ENCODE assay signal across 9 cellular contexts in the genomic region with DNA sequence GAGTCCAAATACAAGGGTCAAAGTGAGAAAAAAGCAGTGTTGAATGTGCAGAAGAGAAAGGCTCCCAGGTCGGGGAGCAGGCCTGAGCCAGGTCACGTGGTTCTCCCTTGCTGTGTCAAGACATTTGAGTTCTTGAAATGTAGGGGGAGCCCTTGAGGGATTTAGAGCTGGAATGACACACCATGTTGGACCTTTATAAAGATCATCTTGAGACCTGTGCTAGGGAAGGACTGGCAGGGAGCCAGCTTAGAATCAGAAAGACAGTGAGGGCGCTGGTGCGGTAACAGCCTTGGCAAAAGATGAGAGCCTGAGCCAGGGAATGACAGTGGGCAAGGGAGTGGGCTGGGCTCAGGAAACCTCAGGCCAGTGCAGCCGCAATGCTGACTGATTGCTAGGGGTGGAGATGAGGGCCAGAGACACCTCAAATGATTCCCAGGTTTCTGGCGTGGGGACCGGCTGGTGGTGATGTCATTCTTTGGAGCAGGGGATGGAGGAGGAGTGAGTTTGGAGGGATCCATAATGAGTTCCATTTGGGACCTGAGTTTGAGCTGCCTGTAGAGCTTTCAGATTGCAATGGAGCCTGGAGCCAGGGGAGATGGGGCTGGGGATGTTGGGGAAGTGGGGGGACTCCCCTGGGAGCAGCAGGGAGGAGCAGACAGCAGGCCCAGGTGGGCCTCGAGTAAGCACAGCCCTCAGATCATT.
DNase-seq lines count a peak whose midpoint lies in the region; ATAC-seq, FAIRE-seq and TF ChIP-seq lines count a peak whose summit lies in the region.
"Had no signal": no experiment of that assay in that cellular context is flagged by ENCODE, and none has a peak within 500 bp of the region (broad histone marks: within the 10 kb centered on the region; RNA-seq: fewer than 3 reads in every experiment).

No MANE protein-coding gene starts in this region.

- no peak for TF ChIP-seq POLR2A in ovary (IDR thresholded peaks at IDR 0.05)

- H3K4me1 ChIP-seq in ovary (ENCODE audit: insufficient read depth): no peaks in the 10 kb centered on the region

- H3K9me3 ChIP-seq in ovary: no peaks in the 10 kb centered on the region

- H3K36me3 ChIP-seq in ovary: no peaks in the 10 kb centered on the region

- no peak for ATAC-seq in GM18909 (IDR thresholded peaks at IDR 0.05; ENCODE audit: poor library complexity, unreplicated experiment)
- ATAC-seq: T-cell had no signal

- DNase-seq in G401 (ENCODE audit: low spot score) (peak; percentile 13), M059J (ENCODE audit: low read depth) (peak; percentile 38), epithelial cell of proximal tubule (ENCODE audit: low read depth) (no peak), ovary (peak in 3 of 5 donors; percentile 3 to 12 (median 5)), frontal cortex (ENCODE audit: low spot score in 2 of 2) (no peak), NCI-H1092 treated with DMSO at 0.1 percent for 48 hours (lab: John Stamatoyannopoulos, UW) (no peak)
- DNase-seq: activated naive CD8-positive, alpha-beta T cell treated with anti-CD3 and anti-CD28 coated beads, Interleukin-2, amount 10 ng/mL, durations not matched to agents 7 days and 5 days had no signal

- FAIRE-seq in frontal cortex (lab: Jason Lieb, UNC): no peak

- 60 to 73% (median 73%) methylated on average over 8 of the region's 8 CpGs for whole genome bisulfite sequencing in ovary, 3 donors

- intact Hi-C loops in ovary (cut with DNase I): no loop called here

- H3K4me3 ChIP-seq in epithelial cell of proximal tubule (ENCODE audit: low read depth, low read length) (no peak overlapping the region), ovary (no peak overlapping the region)

- no peak overlapping the region for H3K27ac ChIP-seq in ovary

- H3K27me3 ChIP-seq in ovary: no peaks in the 10 kb centered on the region

- TF ChIP-seq CTCF in epithelial cell of proximal tubule (conservative IDR thresholded peaks at IDR 0.05; ENCODE audit: low read depth, low read length): peak; percentile 34
- TF ChIP-seq CTCF in ovary (IDR thresholded peaks at IDR 0.05): no peak

- in situ Hi-C loops in G401 (cut with HindIII; ENCODE audit: low sequenced_read_pairs): no loop called here

- TF ChIP-seq EP300 in ovary (IDR thresholded peaks at IDR 0.05): no peak

Comparison
In these comparisons a context has a peak if more than half of its experiments do, and no peak if none do; other contexts are left out.
1. DNase-seq: peak in G401 (single experiment), M059J (single experiment) and ovary (3 of 5); none in epithelial cell of proximal tubule (single experiment), frontal cortex (0 of 2) and NCI-H1092 treated with DMSO at 0.1 percent for 48 hours (single experiment).